In the genomic region with DNA sequence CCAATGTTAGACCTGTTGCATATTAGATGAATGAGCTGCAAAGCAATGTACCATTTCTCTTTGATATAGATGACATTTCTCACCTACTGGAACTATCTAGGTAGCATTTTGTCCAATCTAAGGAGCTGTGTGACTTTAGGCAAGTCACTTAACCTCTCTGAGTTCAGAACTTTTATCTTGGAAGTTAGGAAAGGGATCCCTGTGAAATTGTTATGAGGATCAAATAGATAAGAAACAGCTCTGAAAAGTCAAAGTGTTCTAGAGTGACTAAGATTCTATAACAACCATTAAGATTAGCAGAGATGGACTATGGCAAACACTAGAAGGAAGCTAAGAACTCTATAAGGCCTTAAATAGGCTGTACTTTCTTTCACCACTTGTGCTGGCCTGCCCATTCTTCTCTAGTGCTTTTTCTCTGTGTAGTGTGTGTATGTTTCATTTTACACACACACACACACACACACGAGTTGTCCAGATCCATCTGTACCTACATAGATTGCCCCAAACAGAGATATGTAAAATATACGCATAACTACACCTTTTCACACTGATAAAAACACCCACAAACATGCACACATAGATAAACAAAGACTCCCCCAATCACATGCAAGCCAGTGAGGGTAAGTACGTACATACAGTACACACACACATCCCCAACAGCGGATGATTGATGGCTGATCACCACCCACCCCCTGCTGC, we compare ENCODE assay signal across 17 cellular contexts. TPM values are rescaled to one million over a fixed set of nuclear protein-coding genes. Genes with fewer than 3 reads are reported as not detected.
A peak's percentile ranks its signal among the peaks of the same experiment; 100 is the strongest.
DNase-seq lines count a peak whose midpoint lies in the region; ATAC-seq and TF ChIP-seq lines count a peak whose summit lies in the region.
"Had no signal": no experiment of that assay in that cellular context is flagged by ENCODE, and none has a peak within 500 bp of the region (broad histone marks: within the 10 kb centered on the region; RNA-seq: fewer than 3 reads in every experiment).

No MANE protein-coding gene starts in this region.

- no peaks in the 10 kb centered on the region for H3F3A ChIP-seq in neural progenitor cell (ENCODE audit: low read depth)

- H3K9me3 Mint-ChIP-seq in endothelial cell (ENCODE audit: unreplicated experiment) (no peaks in the 10 kb centered on the region), neural progenitor cell (no peaks in the 10 kb centered on the region)
- H3K9me3 Mint-ChIP-seq: CD4-positive, alpha-beta memory T cell had no signal

- no peaks in the 10 kb centered on the region for H3K9me3 ChIP-seq in BLaER1
- H3K9me3 ChIP-seq in HEK293 (ENCODE audit: control insufficient read depth, insufficient read depth, low read depth, low read length): no peaks in the 10 kb centered on the region
- no peaks in the 10 kb centered on the region for H3K9me3 ChIP-seq in neural progenitor cell (ENCODE audit: low read depth)
- H3K9me3 ChIP-seq: BE2C had no signal

- no peak overlapping the region for H2AFZ ChIP-seq in neural progenitor cell (replicated peaks)

- H3K79me2 ChIP-seq in neural progenitor cell (ENCODE audit: low read depth): no peaks in the 10 kb centered on the region

- H3K4me3 Mint-ChIP-seq in endothelial cell (ENCODE audit: unreplicated experiment): peak overlapping the region; percentile 37
- H3K4me3 Mint-ChIP-seq in neural progenitor cell: no peak overlapping the region
- H3K4me3 Mint-ChIP-seq: CD14-positive monocyte; CD4-positive, alpha-beta memory T cell; H9 had no signal

- H3K4me2 ChIP-seq in BLaER1 (peak overlapping the region; percentile 93), neural progenitor cell (no peak overlapping the region)

- DNase-seq in endothelial cell (ENCODE audit: low spot score) (no peak), neural progenitor cell (ENCODE audit: low spot score) (no peak), Ammon's horn (ENCODE audit: low spot score) (no peak), NCI-H345 (lab: John Stamatoyannopoulos, UW) (no peak)
- DNase-seq: 8988T; BE2C; CD4-positive, alpha-beta memory T cell; DMS79 treated with DMSO at 0.1 percent for 48 hours; EL; H9 had no signal

- peaks cover 70% of the 10 kb centered on the region for H3K4me1 ChIP-seq in BLaER1
- H3K4me1 ChIP-seq in HEK293 (ENCODE audit: control insufficient read depth, insufficient read depth, low read length): no peaks in the 10 kb centered on the region
- peaks cover 26% of the 10 kb centered on the region for H3K4me1 ChIP-seq in neural progenitor cell

- H3K4me3 ChIP-seq in BLaER1: no peak overlapping the region
- H3K4me3 ChIP-seq in HEK293 (ENCODE audit: low read depth, low read length): no peak overlapping the region
- H3K4me3 ChIP-seq in neural progenitor cell: no peak overlapping the region
- H3K4me3 ChIP-seq: GM12878 had no signal

- no peak for TF ChIP-seq CTCF in HEK293 (tag by site-specific recombination; IDR thresholded peaks at IDR 0.05)
- no peak for TF ChIP-seq CTCF in endothelial cell (IDR thresholded peaks at IDR 0.05; ENCODE audit: unreplicated experiment)
- TF ChIP-seq CTCF in neural progenitor cell (IDR thresholded peaks at IDR 0.05): no peak

- H3K36me3 ChIP-seq in BLaER1 (no peaks in the 10 kb centered on the region), HEK293 (ENCODE audit: control insufficient read depth in 2 of 2, insufficient read depth in 1 of 2, low read length in 2 of 2) (no peaks in the 10 kb centered on the region), neural progenitor cell (no peaks in the 10 kb centered on the region)
- H3K36me3 ChIP-seq: BE2C had no signal

- POLR2A ChIA-PET in HEK293 (lab: Yijun Ruan, JAX): no interaction called here

- H3K27ac Mint-ChIP-seq in endothelial cell (ENCODE audit: unreplicated experiment) (peak overlapping the region; percentile 86), neural progenitor cell (peak overlapping the region; percentile 68)
- H3K27ac Mint-ChIP-seq: CD14-positive monocyte; CD4-positive, alpha-beta memory T cell; H9 had no signal

- H3K36me3 Mint-ChIP-seq in endothelial cell (ENCODE audit: low read depth, unreplicated experiment): peaks cover 7% of the 10 kb centered on the region
- no peaks in the 10 kb centered on the region for H3K36me3 Mint-ChIP-seq in neural progenitor cell
- H3K36me3 Mint-ChIP-seq: CD14-positive monocyte; CD4-positive, alpha-beta memory T cell had no signal

- no peak for ATAC-seq in HG02610 (IDR thresholded peaks at IDR 0.05; ENCODE audit: unreplicated experiment)
- ATAC-seq in HG03280 (IDR thresholded peaks at IDR 0.05; ENCODE audit: unreplicated experiment): no peak
- ATAC-seq: GM12878 had no signal

- H3K27me3 ChIP-seq in BLaER1 (no peaks in the 10 kb centered on the region), neural progenitor cell (peaks cover 51% of the 10 kb centered on the region)
- H3K27me3 ChIP-seq: BE2C had no signal

- peak overlapping the region; percentile 81; the same call in 1 of the 2 replicates for H3K27ac ChIP-seq in BLaER1
- H3K27ac ChIP-seq in HEK293 (ENCODE audit: extremely low read depth, low read depth, low read length): no peak overlapping the region
- no peak overlapping the region for H3K27ac ChIP-seq in neural progenitor cell

- H3K27me3 Mint-ChIP-seq in endothelial cell (ENCODE audit: unreplicated experiment): peaks cover 24% of the 10 kb centered on the region
- H3K27me3 Mint-ChIP-seq in neural progenitor cell (ENCODE audit: insufficient read depth, low read depth): peaks cover 21% of the 10 kb centered on the region

- CTCF ChIA-PET in HEK293 (lab: Yijun Ruan, JAX): interaction anchor here (0.8 to 1.4 kb wide), 5 partner anchors 9 to 102 kb away, joined by 3 to 5 read pairs (median 4); no protein-coding TSS in a partner anchor

- H3K9ac ChIP-seq in BLaER1: no peak overlapping the region
- no peak overlapping the region for H3K9ac ChIP-seq in neural progenitor cell

- H3K4me1 Mint-ChIP-seq in endothelial cell (ENCODE audit: unreplicated experiment) (peaks cover 53% of the 10 kb centered on the region), neural progenitor cell (peaks cover 42% of the 10 kb centered on the region)

- H4K20me1 ChIP-seq in BLaER1 (no peaks in the 10 kb centered on the region), neural progenitor cell (ENCODE audit: low read depth) (peaks cover 4% of the 10 kb centered on the region)

TF ChIP-seq in HEK293, 187 proteins besides CTCF, POLR2A, EP300 and RAD21:
- TF ChIP-seq, protein P1, sequence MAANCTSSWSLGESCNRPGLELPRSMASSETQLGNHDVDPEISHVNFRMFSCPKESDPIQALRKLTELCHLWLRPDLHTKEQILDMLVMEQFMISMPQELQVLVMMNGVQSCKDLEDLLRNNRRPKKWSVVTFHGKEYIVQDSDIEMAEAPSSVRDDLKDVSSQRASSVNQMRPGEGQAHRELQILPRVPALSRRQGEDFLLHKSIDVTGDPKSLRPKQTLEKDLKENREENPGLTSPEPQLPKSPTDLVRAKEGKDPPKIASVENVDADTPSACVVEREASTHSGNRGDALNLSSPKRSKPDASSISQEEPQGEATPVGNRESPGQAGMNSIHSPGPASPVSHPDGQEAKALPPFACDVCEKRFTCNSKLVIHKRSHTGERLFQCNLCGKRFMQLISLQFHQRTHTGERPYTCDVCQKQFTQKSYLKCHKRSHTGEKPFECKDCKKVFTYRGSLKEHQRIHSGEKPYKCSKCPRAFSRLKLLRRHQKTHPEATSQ (tag by site-specific recombination; IDR thresholded peaks at IDR 0.05): no peak
- TF ChIP-seq EGR2 (tag by site-specific recombination; IDR thresholded peaks at IDR 0.05; ENCODE audit: low read depth): peak; percentile 56
- TF ChIP-seq, protein P2, sequence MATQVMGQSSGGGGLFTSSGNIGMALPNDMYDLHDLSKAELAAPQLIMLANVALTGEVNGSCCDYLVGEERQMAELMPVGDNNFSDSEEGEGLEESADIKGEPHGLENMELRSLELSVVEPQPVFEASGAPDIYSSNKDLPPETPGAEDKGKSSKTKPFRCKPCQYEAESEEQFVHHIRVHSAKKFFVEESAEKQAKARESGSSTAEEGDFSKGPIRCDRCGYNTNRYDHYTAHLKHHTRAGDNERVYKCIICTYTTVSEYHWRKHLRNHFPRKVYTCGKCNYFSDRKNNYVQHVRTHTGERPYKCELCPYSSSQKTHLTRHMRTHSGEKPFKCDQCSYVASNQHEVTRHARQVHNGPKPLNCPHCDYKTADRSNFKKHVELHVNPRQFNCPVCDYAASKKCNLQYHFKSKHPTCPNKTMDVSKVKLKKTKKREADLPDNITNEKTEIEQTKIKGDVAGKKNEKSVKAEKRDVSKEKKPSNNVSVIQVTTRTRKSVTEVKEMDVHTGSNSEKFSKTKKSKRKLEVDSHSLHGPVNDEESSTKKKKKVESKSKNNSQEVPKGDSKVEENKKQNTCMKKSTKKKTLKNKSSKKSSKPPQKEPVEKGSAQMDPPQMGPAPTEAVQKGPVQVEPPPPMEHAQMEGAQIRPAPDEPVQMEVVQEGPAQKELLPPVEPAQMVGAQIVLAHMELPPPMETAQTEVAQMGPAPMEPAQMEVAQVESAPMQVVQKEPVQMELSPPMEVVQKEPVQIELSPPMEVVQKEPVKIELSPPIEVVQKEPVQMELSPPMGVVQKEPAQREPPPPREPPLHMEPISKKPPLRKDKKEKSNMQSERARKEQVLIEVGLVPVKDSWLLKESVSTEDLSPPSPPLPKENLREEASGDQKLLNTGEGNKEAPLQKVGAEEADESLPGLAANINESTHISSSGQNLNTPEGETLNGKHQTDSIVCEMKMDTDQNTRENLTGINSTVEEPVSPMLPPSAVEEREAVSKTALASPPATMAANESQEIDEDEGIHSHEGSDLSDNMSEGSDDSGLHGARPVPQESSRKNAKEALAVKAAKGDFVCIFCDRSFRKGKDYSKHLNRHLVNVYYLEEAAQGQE (tag by site-specific recombination; IDR thresholded peaks at IDR 0.05): no peak
- TF ChIP-seq ZNF19 (tag by site-specific recombination; IDR thresholded peaks at IDR 0.05; ENCODE audit: low read depth): no peak
- no peak for TF ChIP-seq ZNF114 (tag by site-specific recombination; IDR thresholded peaks at IDR 0.05)
- no peak for TF ChIP-seq GFI1B (tag by site-specific recombination; IDR thresholded peaks at IDR 0.05)
- TF ChIP-seq ZNF768 (tag by site-specific recombination; IDR thresholded peaks at IDR 0.05): peak; percentile 89
- no peak for TF ChIP-seq ZNF175 (tag by site-specific recombination; IDR thresholded peaks at IDR 0.05)
- TF ChIP-seq ZNF184 (tag by site-specific recombination; IDR thresholded peaks at IDR 0.05): no peak
- TF ChIP-seq ZFHX2 (tag by site-specific recombination; conservative IDR thresholded peaks at IDR 0.05): peak; percentile 32; the same call in 1 of the 2 replicates
TF ChIP-seq in HEK293: peak in this region for 3.

RNA-seq across cellular contexts. Expression of a gene that starts 19.4 kb away (rescaled TPM):
- 71.1 TPM for total RNA-seq in endothelial cell (ENCODE audit: unreplicated experiment)
- 1.9 and 7.2 TPM in 2 replicates for total RNA-seq in neural progenitor cell (ENCODE audit: low replicate concordance)
- total RNA-seq: CD4-positive, alpha-beta memory T cell; GM12878; HT-29 had no signal
